Comparison of ENCODE assay signal across 8 cellular contexts in the genomic region with DNA sequence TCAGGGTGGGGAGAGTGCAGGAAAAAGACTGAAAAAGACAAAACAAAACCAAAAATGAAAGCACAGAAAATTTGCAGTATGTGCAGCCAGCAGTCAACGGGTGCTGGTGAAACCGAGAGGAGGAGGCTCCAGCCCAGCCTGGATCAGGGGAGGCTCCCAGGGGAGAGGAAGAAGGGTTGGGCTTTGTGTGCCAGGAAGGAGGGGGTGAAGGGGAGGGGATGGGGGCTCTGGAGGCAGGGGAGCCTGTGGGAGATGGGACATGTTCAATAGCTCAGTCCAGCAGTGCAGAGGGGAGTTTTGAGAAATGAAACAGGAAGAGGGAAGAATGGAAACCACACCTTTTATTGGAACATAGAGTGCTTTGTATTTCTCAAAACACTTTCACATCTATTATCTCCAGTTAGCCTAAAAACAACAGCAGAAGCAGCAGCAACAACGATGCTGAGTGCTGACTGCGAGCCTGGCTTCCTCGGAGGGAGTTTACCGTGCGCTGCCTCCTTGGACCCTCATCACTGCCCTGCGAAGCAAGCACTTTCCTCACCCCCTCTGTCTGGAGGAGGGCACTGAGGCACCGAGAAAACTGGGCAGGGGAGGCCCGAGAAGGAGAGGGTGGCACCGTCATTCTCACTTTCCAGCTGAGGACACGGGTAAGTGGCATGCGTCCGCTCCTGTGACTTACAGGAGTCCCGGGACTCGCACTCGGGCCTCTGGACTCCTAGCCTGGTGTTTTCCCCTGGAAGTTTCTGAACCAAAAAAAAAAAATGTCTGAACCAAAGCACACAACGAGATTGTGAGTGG.
A peak's percentile ranks its signal among the peaks of the same experiment; 100 is the strongest.
DNase-seq lines count a peak whose midpoint lies in the region; ATAC-seq and TF ChIP-seq lines count a peak whose summit lies in the region.

No MANE protein-coding gene starts in this region.

- peak overlapping the region; percentile 57 for H3K4me3 ChIP-seq in left ventricle myocardium inferior

- peak overlapping the region; percentile 83 for H3K4me3 Mint-ChIP-seq in T-helper 2 cell treated with Interferon-gamma antibody and Interleukin-4, amounts not matched to agents 5 μg/mL and 100 μg/mL, for 36 hours

- H3K9me3 Mint-ChIP-seq in T-helper 2 cell treated with Interferon-gamma antibody and Interleukin-4, amounts not matched to agents 5 μg/mL and 100 μg/mL, for 36 hours: no peaks in the 10 kb centered on the region

- no peak for TF ChIP-seq CTCF in left ventricle myocardium inferior (IDR thresholded peaks at IDR 0.05; ENCODE audit: borderline replicate concordance)

- ATAC-seq in GM19328 (IDR thresholded peaks at IDR 0.05; ENCODE audit: unreplicated experiment) (peak; percentile 72), HG03280 (IDR thresholded peaks at IDR 0.05; ENCODE audit: unreplicated experiment) (peak; percentile 72)
- ATAC-seq in stimulated activated naive CD8-positive, alpha-beta T cell treated with anti-CD3 and anti-CD28 coated beads, Interleukin-15, Interleukin-2, amounts not matched to agents 100 U/mL and 50 U/mL, for 24 hours: peak; percentile 74

- peaks cover 22% of the 10 kb centered on the region for H3K4me1 ChIP-seq in left ventricle myocardium inferior

- peak overlapping the region; percentile 94 for H3K27ac Mint-ChIP-seq in T-helper 2 cell treated with Interferon-gamma antibody and Interleukin-4, amounts not matched to agents 5 μg/mL and 100 μg/mL, for 36 hours

- intact Hi-C loops in left ventricle myocardium inferior (cut with micrococcal nuclease): no loop called here

- DNase-seq in DMS79 treated with DMSO at 0.1 percent for 48 hours (lab: John Stamatoyannopoulos, UW) (peak; percentile 28), left ventricle myocardium inferior (peak; percentile 36), HUDEP-2 (lab: John Stamatoyannopoulos, UW; ENCODE audit: unreplicated experiment in 76 of 76) (no peak), islet precursor cell (no peak)
- peak; percentile 29 for DNase-seq in T-helper 2 cell treated with Interferon-gamma antibody and Interleukin-4, amounts not matched to agents 5 μg/mL and 100 μg/mL, for 36 hours (ENCODE audit: low spot score)
- DNase-seq in stimulated activated naive CD8-positive, alpha-beta T cell treated with anti-CD3 and anti-CD28 coated beads, Interleukin-15, Interleukin-2, amounts not matched to agents 100 U/mL and 50 U/mL, for 24 hours: no peak

- H3K36me3 ChIP-seq in left ventricle myocardium inferior: no peaks in the 10 kb centered on the region

- H3K27me3 ChIP-seq in left ventricle myocardium inferior (ENCODE audit: low read depth): no peaks in the 10 kb centered on the region

- no peaks in the 10 kb centered on the region for H3K9me3 ChIP-seq in left ventricle myocardium inferior (replicated peaks)

- no peaks in the 10 kb centered on the region for H3K27me3 Mint-ChIP-seq in T-helper 2 cell treated with Interferon-gamma antibody and Interleukin-4, amounts not matched to agents 5 μg/mL and 100 μg/mL, for 36 hours (ENCODE audit: low read depth)

- peaks cover 13% of the 10 kb centered on the region for H3K36me3 Mint-ChIP-seq in T-helper 2 cell treated with Interferon-gamma antibody and Interleukin-4, amounts not matched to agents 5 μg/mL and 100 μg/mL, for 36 hours (ENCODE audit: low read depth)

- H3K27ac ChIP-seq in left ventricle myocardium inferior (replicated peaks): peak overlapping the region; percentile 54

- peaks cover 33% of the 10 kb centered on the region for H3K4me1 Mint-ChIP-seq in T-helper 2 cell treated with Interferon-gamma antibody and Interleukin-4, amounts not matched to agents 5 μg/mL and 100 μg/mL, for 36 hours (ENCODE audit: low read depth)

Comparison
In these comparisons a context has a peak if more than half of its experiments do, and no peak if none do; other contexts are left out.
1. DNase-seq: peak in DMS79 treated with DMSO at 0.1 percent for 48 hours (single experiment), T-helper 2 cell treated with Interferon-gamma antibody and Interleukin-4, amounts not matched to agents 5 μg/mL and 100 μg/mL, for 36 hours (single experiment) and left ventricle myocardium inferior (single experiment); none in stimulated activated naive CD8-positive, alpha-beta T cell treated with anti-CD3 and anti-CD28 coated beads, Interleukin-15, Interleukin-2, amounts not matched to agents 100 U/mL and 50 U/mL, for 24 hours (single experiment), HUDEP-2 (0 of 76) and islet precursor cell (single experiment).
2. Peak in every context shown above with its lines, with median percentiles within 50 percentile points of each other: ATAC-seq.